Comparison of ENCODE assay signal across 8 cellular contexts in genomic region chr21:17793675-17794123, GRCh38. TPM values are rescaled to one million over a fixed set of nuclear protein-coding genes. Genes with fewer than 3 reads are reported as not detected.
A peak's percentile ranks its signal among the peaks of the same experiment; 100 is the strongest.
DNase-seq lines count a peak whose midpoint lies in the region; ATAC-seq and TF ChIP-seq lines count a peak whose summit lies in the region.

No MANE protein-coding gene starts in this region.

- no peaks in the 10 kb centered on the region for H3K9me3 Mint-ChIP-seq in GM23338

- TF ChIP-seq EP300 in gastroesophageal sphincter (IDR thresholded peaks at IDR 0.05) = no peak
- TF ChIP-seq EP300 in upper lobe of left lung (IDR thresholded peaks at IDR 0.05) = no peak
- TF ChIP-seq EP300 in ovary (IDR thresholded peaks at IDR 0.05) = no peak

- no TSS peak for BruUV-seq in OCI-LY7 (replicated peaks; lab: Mats Ljungman, UMichigan)

- CTCF ChIA-PET in OCI-LY7 (lab: Charles Lee; ENCODE audit: unreplicated experiment) = no interaction called here

- H3K9me3 ChIP-seq in OCI-LY7 (ENCODE audit: low read length) (no peaks in the 10 kb centered on the region), gastroesophageal sphincter (no peaks in the 10 kb centered on the region), upper lobe of left lung (no peaks in the 10 kb centered on the region), ovary (no peaks in the 10 kb centered on the region)

- no peak overlapping the region for H2AFZ ChIP-seq in OCI-LY7 (ENCODE audit: low read length)
- H2AFZ ChIP-seq in GM23338 = no peak overlapping the region

- no peak for TF ChIP-seq CTCF in OCI-LY7 (conservative IDR thresholded peaks at IDR 0.05; ENCODE audit: low read length)
- TF ChIP-seq CTCF in gastroesophageal sphincter (IDR thresholded peaks at IDR 0.05) = no peak
- TF ChIP-seq CTCF in upper lobe of left lung (IDR thresholded peaks at IDR 0.05) = no peak
- TF ChIP-seq CTCF in ovary (IDR thresholded peaks at IDR 0.05) = no peak
- TF ChIP-seq CTCF in GM23338 (conservative IDR thresholded peaks at IDR 0.05; ENCODE audit: low read depth in 2 of 2) = no peak

- no peak overlapping the region for H3K27ac Mint-ChIP-seq in GM23338

- peaks cover 23% of the 10 kb centered on the region for H3K36me3 Mint-ChIP-seq in GM23338 (ENCODE audit: low read depth)

- H3K27me3 Mint-ChIP-seq in GM23338 (ENCODE audit: insufficient read depth, low read depth, poor library complexity) = no peaks in the 10 kb centered on the region

- H3K27ac ChIP-seq in OCI-LY7 (ENCODE audit: low read depth, low read length, poor library complexity, severe bottlenecking) = no peak overlapping the region
- H3K27ac ChIP-seq in gastroesophageal sphincter = peak overlapping the region in 3 of 4 donors; percentile 48 to 62 (median 62)
- H3K27ac ChIP-seq in upper lobe of left lung = peak overlapping the region; percentile 36 to 85 (median 62)
- H3K27ac ChIP-seq in ovary = no peak overlapping the region
- no peak overlapping the region for H3K27ac ChIP-seq in GM23338 (ENCODE audit: low read depth)
- H3K27ac ChIP-seq in caudate nucleus (ENCODE audit: low read depth, low read length) = no peak overlapping the region

- no peaks in the 10 kb centered on the region for H4K20me1 ChIP-seq in OCI-LY7 (ENCODE audit: insufficient read depth, low read length)
- no peaks in the 10 kb centered on the region for H4K20me1 ChIP-seq in GM23338 (replicated peaks; ENCODE audit: insufficient read depth)

- POLR2A ChIA-PET in OCI-LY7 (lab: Charles Lee) = interaction anchor here (0.7 to 3.4 kb wide), 9 partner anchors 10 to 26 kb away, joined by 3 to 27 read pairs (median 4); no protein-coding TSS in a partner anchor

- peak; percentile 16 for DNase-seq in OCI-LY7 (ENCODE audit: low spot score)
- DNase-seq in upper lobe of left lung = no peak
- DNase-seq in ovary = no peak
- DNase-seq in GM23338 (ENCODE audit: low spot score) = no peak
- no peak for DNase-seq in caudate nucleus (lab: John Stamatoyannopoulos, UW)

- H3F3A ChIP-seq in GM23338 (replicated peaks; ENCODE audit: low read depth) = no peaks in the 10 kb centered on the region

- no peaks in the 10 kb centered on the region for H3K4me1 Mint-ChIP-seq in GM23338

- H3K4me3 ChIP-seq in OCI-LY7 (ENCODE audit: low read depth, low read length, poor library complexity, severe bottlenecking) (peak overlapping the region; percentile 38), gastroesophageal sphincter (peak overlapping the region; percentile 38 to 48), upper lobe of left lung (peak overlapping the region in 3 of 4 donors; percentile 3 to 38 (median 26)), ovary (no peak overlapping the region), GM23338 (no peak overlapping the region)

- peaks cover 19% of the 10 kb centered on the region; the same call in 1 of the 2 replicates for H3K79me2 ChIP-seq in OCI-LY7 (ENCODE audit: insufficient read depth, low read depth, low read length)
- H3K79me2 ChIP-seq in GM23338 (replicated peaks; ENCODE audit: insufficient read depth) = no peaks in the 10 kb centered on the region; the same call in 1 of the 2 replicates

- H3K4me2 ChIP-seq in OCI-LY7 (ENCODE audit: low read length) (peak overlapping the region; percentile 31; the same call in 1 of the 2 replicates), GM23338 (no peak overlapping the region)

- H3K36me3 ChIP-seq in OCI-LY7 (ENCODE audit: insufficient read depth, low read length) (peaks cover 79% of the 10 kb centered on the region), gastroesophageal sphincter (peaks cover 0 to 8% of the 10 kb centered on the region in 2 donors), upper lobe of left lung (peaks cover 4 to 26% (median 5%) of the 10 kb centered on the region in 4 donors), ovary (no peaks in the 10 kb centered on the region), GM23338 (ENCODE audit: insufficient read depth) (0 out of 2 replicates have a peak, but pooled peaks cover 9% of the 10 kb centered on the region)

- H3K9me2 ChIP-seq in OCI-LY7 (ENCODE audit: insufficient read depth, low read length) = no peaks in the 10 kb centered on the region
- H3K9me2 ChIP-seq in GM23338 (ENCODE audit: insufficient read depth) = no peaks in the 10 kb centered on the region

- no peaks in the 10 kb centered on the region for H3K27me3 ChIP-seq in gastroesophageal sphincter
- H3K27me3 ChIP-seq in upper lobe of left lung = no peaks in the 10 kb centered on the region
- no peaks in the 10 kb centered on the region for H3K27me3 ChIP-seq in ovary
- H3K27me3 ChIP-seq in GM23338 (ENCODE audit: insufficient read depth) = no peaks in the 10 kb centered on the region

- no peak overlapping the region for H3K4me3 Mint-ChIP-seq in GM23338

- H3K4me1 ChIP-seq in OCI-LY7 (ENCODE audit: insufficient read depth, low read length, poor library complexity, severe bottlenecking) (peaks cover 34% of the 10 kb centered on the region), gastroesophageal sphincter (peaks cover 0 to 36% (median 3%) of the 10 kb centered on the region in 3 donors), upper lobe of left lung (peaks cover 14 to 35% (median 22%) of the 10 kb centered on the region in 4 donors), ovary (ENCODE audit: insufficient read depth) (no peaks in the 10 kb centered on the region), GM23338 (ENCODE audit: insufficient read depth) (no peaks in the 10 kb centered on the region)

- ATAC-seq in GM18517 (IDR thresholded peaks at IDR 0.05; ENCODE audit: unreplicated experiment) (peak; percentile 77), HG02588 (IDR thresholded peaks at IDR 0.05; ENCODE audit: unreplicated experiment) (peak; percentile 65), gastroesophageal sphincter (no peak), upper lobe of left lung (ENCODE audit: low FRiP score in 2 of 2) (peak in 1 of 2 donors; percentile 74), GM23338 (no peak)

- intact Hi-C loops in OCI-LY7 (cut with micrococcal nuclease; ENCODE audit: unreplicated experiment) = no loop called here
- intact Hi-C loops in ovary (cut with DNase I) = no loop called here

- TF ChIP-seq POLR2A in gastroesophageal sphincter (IDR thresholded peaks at IDR 0.05) = no peak
- TF ChIP-seq POLR2A in upper lobe of left lung (IDR thresholded peaks at IDR 0.05) = no peak
- no peak for TF ChIP-seq POLR2A in ovary (IDR thresholded peaks at IDR 0.05)

- 0 to 13% methylated on average over 1 of the region's 1 CpG for WGBS in gastroesophageal sphincter (ENCODE audit: low coverage in 1 of 2), 2 donors
- WGBS in upper lobe of left lung, 2 donors = 10 to 12% methylated on average over 1 of the region's 1 CpG
- WGBS in ovary, 3 donors = 8 to 17% (median 12%) methylated on average over 1 of the region's 1 CpG

TF ChIP-seq in GM23338, 12 proteins besides CTCF, POLR2A, EP300 and RAD21 (continues in another document):
- TF ChIP-seq CREB1 (CRISPR knock-in tag; IDR thresholded peaks at IDR 0.05; ENCODE audit: low read depth) = no peak

RNA-seq across cellular contexts. Expression of gene C21orf91, which starts 25.5 kb away (rescaled TPM):
- total RNA-seq in OCI-LY7 (2014; rRNA removed; shearing (Covaris generic)) = 13.8 and 15.8 TPM in 2 replicates
- 32.8 and 36.5 TPM in 2 replicates for total RNA-seq in OCI-LY7 (2022)
- 10 to 100 TPM; 10.2 to 14.5 (median 12.3) TPM for total RNA-seq in gastroesophageal sphincter
- 10 to 100 TPM in 4 of 6 donors, 1 to 10 TPM in 2; 2.2 to 18.3 (median 15.4) TPM for total RNA-seq in upper lobe of left lung
- total RNA-seq in ovary = 10 to 100 TPM in 5 of 7 donors, 1 to 10 TPM in 2; 7.4 to 19.2 (median 15.7) TPM
- polyA plus RNA-seq in ovary = 1 to 10 TPM; 5.3 to 8.4 TPM
- total RNA-seq in GM23338 (2014; rRNA removed; shearing (Covaris generic)) = 18.6 and 20.0 TPM in 2 replicates
- polyA plus RNA-seq in GM23338 (2016; fragmentation: Nextera tagmentation; extraction: Ambion mirVana) = 7.3 and 10.9 TPM in 2 replicates

Comparison
In these comparisons a context has a peak if more than half of its experiments do, and no peak if none do; other contexts are left out.
1. ATAC-seq: peak in GM18517 (single experiment) and HG02588 (single experiment); none in gastroesophageal sphincter (single experiment) and GM23338 (single experiment).
2. H3K27ac ChIP-seq: peak in gastroesophageal sphincter (3 of 4) and upper lobe of left lung (4 of 4); none in OCI-LY7 (single experiment), ovary (0 of 2), GM23338 (single experiment) and caudate nucleus (single experiment).
3. H3K4me3 ChIP-seq: peak in OCI-LY7 (single experiment), gastroesophageal sphincter (2 of 2) and upper lobe of left lung (3 of 4); none in ovary (single experiment) and GM23338 (single experiment).